Comparison of ENCODE assay signal across 22 cellular contexts in genomic region chr16:82832861-82833260, GRCh38.
DNase-seq lines count a peak whose midpoint lies in the region; ATAC-seq, FAIRE-seq and TF ChIP-seq lines count a peak whose summit lies in the region.
"Had no signal": no experiment of that assay in that cellular context is flagged by ENCODE, and none has a peak within 500 bp of the region (broad histone marks: within the 10 kb centered on the region; RNA-seq: fewer than 3 reads in every experiment).

No MANE protein-coding gene starts in this region.

- H3K4me1 Mint-ChIP-seq in HFFc6 (ENCODE audit: low read depth) (no peaks in the 10 kb centered on the region; the same call in 1 of the 2 replicates), T-helper 17 cell (no peaks in the 10 kb centered on the region)
- H3K4me1 Mint-ChIP-seq: activated CD8-positive, alpha-beta memory T cell treated with anti-CD3 and anti-CD28 coated beads, Interleukin-2, amount 10 ng/mL, durations not matched to agents 7 days and 5 days; memory B cell had no signal

- H3K27ac Mint-ChIP-seq in HFFc6 (no peak overlapping the region), T-helper 17 cell (no peak overlapping the region)
- H3K27ac Mint-ChIP-seq: activated CD8-positive, alpha-beta memory T cell treated with anti-CD3 and anti-CD28 coated beads, Interleukin-2, amount 10 ng/mL, durations not matched to agents 7 days and 5 days; memory B cell; nephron progenitor cell had no signal

- H3K27me3 ChIP-seq in keratinocyte (ENCODE audit: control insufficient read depth, extremely low read depth, insufficient read depth, low read length) = no peaks in the 10 kb centered on the region
- H3K27me3 ChIP-seq: thyroid gland had no signal

- H3K4me3 ChIP-seq in cardiac fibroblast (replicated peaks in 1 of 2; ENCODE audit: low read depth in 2 of 2, low read length in 2 of 2) (no peak overlapping the region), keratinocyte (ENCODE audit: control insufficient read depth in 2 of 3, extremely low read depth in 1 of 3, insufficient read depth in 2 of 3, low read depth in 1 of 3, low read length in 3 of 3) (no peak overlapping the region)
- H3K4me3 ChIP-seq: HAP-1, PC-9, thyroid gland had no signal

- H3K27me3 Mint-ChIP-seq in HFFc6 (ENCODE audit: insufficient read depth) = peaks cover 2% of the 10 kb centered on the region; the same call in 1 of the 2 replicates
- H3K27me3 Mint-ChIP-seq in T-helper 17 cell = peaks cover 24% of the 10 kb centered on the region
- H3K27me3 Mint-ChIP-seq: activated CD8-positive, alpha-beta memory T cell treated with anti-CD3 and anti-CD28 coated beads, Interleukin-2, amount 10 ng/mL, durations not matched to agents 7 days and 5 days had no signal

- H3K9me3 Mint-ChIP-seq in HFFc6 = no peaks in the 10 kb centered on the region; the same call in 1 of the 2 replicates
- H3K9me3 Mint-ChIP-seq: memory B cell had no signal

- H3K4me3 Mint-ChIP-seq in HFFc6 (no peak overlapping the region), T-helper 17 cell (no peak overlapping the region)
- H3K4me3 Mint-ChIP-seq: activated CD8-positive, alpha-beta memory T cell treated with anti-CD3 and anti-CD28 coated beads, Interleukin-2, amount 10 ng/mL, durations not matched to agents 7 days and 5 days; memory B cell; nephron progenitor cell had no signal

- dilution Hi-C loops in keratinocyte (cut with MboI; ENCODE audit: extremely low pct_ligation_motif_present, low sequenced_read_pairs) = no loop called here

- no peaks in the 10 kb centered on the region for H3K9me3 ChIP-seq in keratinocyte (ENCODE audit: control insufficient read depth, low read depth, low read length)
- no peaks in the 10 kb centered on the region for H3K9me3 ChIP-seq in T-helper 17 cell (ENCODE audit: control insufficient read depth, low read length, poor library complexity, severe bottlenecking)
- H3K9me3 ChIP-seq: HAP-1, thyroid gland had no signal

- no peak overlapping the region for H2AFZ ChIP-seq in keratinocyte (ENCODE audit: control insufficient read depth, low read length)
- H2AFZ ChIP-seq: PC-9 had no signal

- peaks cover 2% of the 10 kb centered on the region for H4K20me1 ChIP-seq in keratinocyte (ENCODE audit: control insufficient read depth, extremely low read depth, insufficient read depth, low read length)

- H3K27ac ChIP-seq in keratinocyte (ENCODE audit: control insufficient read depth, insufficient read depth, low read length) = no peak overlapping the region
- H3K27ac ChIP-seq: PC-9, thyroid gland had no signal

- no peak overlapping the region for H3K9ac ChIP-seq in keratinocyte (ENCODE audit: control insufficient read depth, extremely low read depth, insufficient read depth, low read length)

- ATAC-seq in HG02610 (IDR thresholded peaks at IDR 0.05; ENCODE audit: unreplicated experiment) (no peak), T-helper 17 cell (no peak)
- ATAC-seq: activated CD8-positive, alpha-beta memory T cell treated with anti-CD3 and anti-CD28 coated beads, Interleukin-2, amount 10 ng/mL, durations not matched to agents 7 days and 5 days; HepG2 had no signal

- no peaks in the 10 kb centered on the region for H3K9me1 ChIP-seq in keratinocyte (ENCODE audit: control insufficient read depth, extremely low read depth, insufficient read depth, low read length)

- TF ChIP-seq CTCF in HFFc6 (IDR thresholded peaks at IDR 0.05) (no peak), cardiac fibroblast (IDR thresholded peaks at IDR 0.05; ENCODE audit: low read depth, low read length) (no peak), keratinocyte (optimal IDR thresholded peaks at IDR 0.05 in 1 of 3, IDR thresholded peaks at IDR 0.05 in 1 of 3, conservative IDR thresholded peaks at IDR 0.05 in 1 of 3; ENCODE audit: extremely low read depth in 1 of 3, insufficient read depth in 2 of 3, low read length in 3 of 3) (no peak)

- peaks cover 7% of the 10 kb centered on the region for H3K4me1 ChIP-seq in keratinocyte (ENCODE audit: control insufficient read depth, extremely low read depth, insufficient read depth, low read length)
- H3K4me1 ChIP-seq: HAP-1, thyroid gland had no signal

- no peak overlapping the region for H3K4me2 ChIP-seq in keratinocyte (ENCODE audit: control insufficient read depth, extremely low read depth, insufficient read depth, low read depth, low read length)
- H3K4me2 ChIP-seq: PC-9 had no signal

- no peaks in the 10 kb centered on the region for H3K36me3 ChIP-seq in keratinocyte (ENCODE audit: control insufficient read depth in 2 of 2, extremely low read depth in 1 of 2, insufficient read depth in 2 of 2, low read length in 2 of 2)
- H3K36me3 ChIP-seq: HAP-1, thyroid gland had no signal

- H3K79me2 ChIP-seq in keratinocyte (ENCODE audit: control insufficient read depth, insufficient read depth, low read length) = peaks cover 4% of the 10 kb centered on the region

- FAIRE-seq in keratinocyte (lab: Jason Lieb, UNC) = peak; percentile 52
- FAIRE-seq: endometrium, HepG2 had no signal

- H3K36me3 Mint-ChIP-seq in HFFc6 (ENCODE audit: low read depth) (no peaks in the 10 kb centered on the region; the same call in 1 of the 2 replicates), T-helper 17 cell (ENCODE audit: low read depth) (no peaks in the 10 kb centered on the region)
- H3K36me3 Mint-ChIP-seq: activated CD8-positive, alpha-beta memory T cell treated with anti-CD3 and anti-CD28 coated beads, Interleukin-2, amount 10 ng/mL, durations not matched to agents 7 days and 5 days; memory B cell had no signal

- DNase-seq in Ammon's horn (ENCODE audit: low spot score) (peak; percentile 46), HFFc6 (peak; percentile 13), cardiac fibroblast (ENCODE audit: low read depth in 2 of 2) (peak; percentile 36 to 83), keratinocyte (ENCODE audit: low read depth, low spot score) (no peak), T-helper 17 cell (no peak), NCI-H2029 treated with DMSO at 0.1 percent for 48 hours (lab: John Stamatoyannopoulos, UW) (no peak), DMS153 (lab: John Stamatoyannopoulos, UW) (no peak)
- DNase-seq: activated CD4-positive, alpha-beta T cell treated with anti-CD3 and anti-CD28 coated beads for 1 hour; activated CD8-positive, alpha-beta memory T cell treated with anti-CD3 and anti-CD28 coated beads, Interleukin-2, amount 10 ng/mL, durations not matched to agents 7 days and 5 days; C1 segment of cervical spinal cord; NCI-H2081 treated with DMSO at 0.1 percent for 48 hours; NCI-H748 treated with DMSO at 0.1 percent for 48 hours; nephron progenitor cell; PC-9; stimulated activated CD4-positive, alpha-beta T cell treated with anti-CD3 and anti-CD28 coated beads, Interleukin-12 subunit alpha, Interleukin-12 subunit beta, amount 100 ng/mL, for 4 hours; T1000; thyroid gland had no signal

Comparison
In these comparisons a context has a peak if more than half of its experiments do, and no peak if none do; other contexts are left out.
1. DNase-seq: peak in Ammon's horn (single experiment), HFFc6 (single experiment) and cardiac fibroblast (2 of 2); none in keratinocyte (single experiment), T-helper 17 cell (0 of 3), NCI-H2029 treated with DMSO at 0.1 percent for 48 hours (single experiment) and DMS153 (single experiment).